ENCODE assay signal across 8 cellular contexts in the genomic region with DNA sequence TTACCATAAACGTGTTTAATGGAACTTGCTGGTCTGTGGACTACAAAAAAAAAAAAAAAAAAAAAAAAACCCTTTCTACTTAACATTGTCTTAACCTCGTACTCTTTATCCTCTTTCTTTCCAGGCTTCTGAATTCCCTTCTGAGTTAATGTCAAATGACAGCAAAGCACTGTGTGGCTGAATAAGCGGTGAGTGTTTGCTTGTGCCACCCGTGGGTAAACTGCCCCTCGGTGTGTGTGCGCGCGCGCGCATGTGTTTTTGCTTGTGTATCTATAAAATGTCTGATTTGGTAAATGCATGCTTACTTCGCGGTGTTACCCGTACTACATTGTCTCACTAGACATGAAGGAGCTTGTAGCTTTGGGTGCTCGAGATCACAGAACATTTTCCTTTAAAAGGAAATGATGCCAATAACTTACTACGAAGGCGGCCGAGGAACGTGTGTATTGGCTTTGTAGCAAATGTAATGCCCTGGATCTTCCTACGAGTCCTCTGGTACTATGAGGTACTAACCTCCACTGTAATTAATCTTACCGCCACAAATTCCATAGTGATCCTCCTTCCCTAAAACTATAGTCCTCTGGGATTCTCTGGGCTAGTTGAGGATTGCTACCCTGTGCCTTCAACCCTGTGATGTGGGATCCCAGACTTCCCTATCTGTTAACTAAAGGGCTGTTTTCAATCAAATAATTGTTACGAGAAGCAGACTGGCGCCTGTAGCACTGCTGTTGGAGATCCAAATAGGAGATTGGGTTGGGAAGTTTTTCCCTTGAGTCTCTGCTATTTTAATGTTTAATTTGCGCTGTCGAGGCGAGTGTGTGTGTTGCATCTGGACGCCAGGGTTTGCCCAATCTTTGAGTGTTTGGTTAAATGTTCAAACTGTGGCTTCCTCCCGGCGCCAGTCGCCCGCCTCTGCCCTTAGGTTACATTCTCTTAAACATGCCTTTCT. TPM values are rescaled to one million over a fixed set of nuclear protein-coding genes. Genes with fewer than 3 reads are reported as not detected.
DNase-seq lines count a peak whose midpoint lies in the region; ATAC-seq and TF ChIP-seq lines count a peak whose summit lies in the region.

No MANE protein-coding gene starts in this region.

- H3K27ac Mint-ChIP-seq in CD4-positive, alpha-beta T cell = peak overlapping the region; percentile 89

- H3K9me3 Mint-ChIP-seq in CD4-positive, alpha-beta T cell = no peaks in the 10 kb centered on the region

- no peak for TF ChIP-seq CTCF in CD4-positive, alpha-beta T cell (IDR thresholded peaks at IDR 0.05)
- no peak for TF ChIP-seq CTCF in astrocyte of the spinal cord (IDR thresholded peaks at IDR 0.05; ENCODE audit: low read depth, low read length)

- peak overlapping the region; percentile 26 for H3K27ac ChIP-seq in CD4-positive, alpha-beta T cell (ENCODE audit: low read depth, low read length)
- H3K27ac ChIP-seq in Karpas-422 (ENCODE audit: low read length) = no peak overlapping the region
- H3K27ac ChIP-seq in iPS-20b (ENCODE audit: low read length) = no peak overlapping the region
- peak overlapping the region in 19 of 21 experiments; percentile 61 to 93 (median 82) for H3K27ac ChIP-seq in skin epidermis

- no peak overlapping the region for H2AFZ ChIP-seq in Karpas-422 (ENCODE audit: low read length)

- peaks cover 11% of the 10 kb centered on the region for H3K27me3 Mint-ChIP-seq in CD4-positive, alpha-beta T cell

- no peaks in the 10 kb centered on the region for H3K9me3 ChIP-seq in CD4-positive, alpha-beta T cell (ENCODE audit: control insufficient read depth, low read length)
- H3K9me3 ChIP-seq in Karpas-422 (ENCODE audit: low read length) = no peaks in the 10 kb centered on the region
- no peaks in the 10 kb centered on the region for H3K9me3 ChIP-seq in iPS-20b (ENCODE audit: insufficient read depth, low read depth, low read length)

- POLR2A ChIA-PET in CD4-positive, alpha-beta T cell (lab: Charles Lee) = interaction anchor here (0.7 to 3.9 kb wide), 29 partner anchors 48 to 1817 kb away, joined by 3 to 53 read pairs (median 6); a partner anchor contains a TSS

- peaks cover 44% of the 10 kb centered on the region for H3K4me1 Mint-ChIP-seq in CD4-positive, alpha-beta T cell (ENCODE audit: low read depth)

- peaks cover 13% of the 10 kb centered on the region for H3K27me3 ChIP-seq in CD4-positive, alpha-beta T cell (ENCODE audit: control insufficient read depth, insufficient read depth, low read length)
- peaks cover 5% of the 10 kb centered on the region; the same call in 1 of the 2 replicates for H3K27me3 ChIP-seq in Karpas-422 (ENCODE audit: low read length)
- peaks cover 28% of the 10 kb centered on the region; the same call in 1 of the 2 replicates for H3K27me3 ChIP-seq in iPS-20b (ENCODE audit: insufficient read depth, low read length)

- H3K36me3 ChIP-seq in Karpas-422 (ENCODE audit: insufficient read depth, low read length) (no peaks in the 10 kb centered on the region), iPS-20b (ENCODE audit: insufficient read depth, low read depth, low read length) (peaks cover 13% of the 10 kb centered on the region; the same call in 1 of the 2 replicates)

- peak overlapping the region; percentile 99 for H3K4me3 Mint-ChIP-seq in CD4-positive, alpha-beta T cell

- ATAC-seq in CD4-positive, alpha-beta T cell (ENCODE audit: poor library complexity) = peak; percentile 10
- ATAC-seq in SK-N-SH treated with all-trans-retinoic acid at 6 μM for 48 hours (no peak; the same call in 2 of the 3 replicates), GM18519 (IDR thresholded peaks at IDR 0.05; ENCODE audit: low FRiP score, unreplicated experiment) (no peak)

- H3K9me2 ChIP-seq in Karpas-422 (replicated peaks; ENCODE audit: insufficient read depth, low read length) = no peaks in the 10 kb centered on the region

- intact Hi-C loops in CD4-positive, alpha-beta T cell (cut with DNase I, micrococcal nuclease) = loop anchor here (5.0 to 10.0 kb wide), 8 partner anchors 141 to 1768 kb away; a partner anchor contains a TSS

- H3K4me3 ChIP-seq in Karpas-422 (ENCODE audit: low read length) = peak overlapping the region; percentile 83
- H3K4me3 ChIP-seq in astrocyte of the spinal cord (ENCODE audit: low read depth, low read length) = peak overlapping the region; percentile 76
- peak overlapping the region; percentile 96 for H3K4me3 ChIP-seq in iPS-20b (ENCODE audit: low read length)
- peak overlapping the region; percentile 60 to 90 (median 68) for H3K4me3 ChIP-seq in skin epidermis

- CTCF ChIA-PET in CD4-positive, alpha-beta T cell (lab: Charles Lee) = no interaction called here

- no peaks in the 10 kb centered on the region; the same call in 1 of the 2 replicates for H4K20me1 ChIP-seq in Karpas-422 (ENCODE audit: insufficient read depth, low read depth, low read length)

- in situ Hi-C loops in astrocyte of the spinal cord (cut with HindIII; ENCODE audit: low sequenced_read_pairs) = no loop called here

- peak overlapping the region; percentile 97 for H3K4me2 ChIP-seq in Karpas-422 (ENCODE audit: low read depth, low read length, poor library complexity, severe bottlenecking)

- peaks cover 62% of the 10 kb centered on the region for H3K4me1 ChIP-seq in Karpas-422 (ENCODE audit: low read length)
- H3K4me1 ChIP-seq in iPS-20b (ENCODE audit: insufficient read depth, low read length) = peaks cover 15% of the 10 kb centered on the region; the same call in 1 of the 2 replicates

- H3K9ac ChIP-seq in Karpas-422 (ENCODE audit: low read length) (peak overlapping the region; percentile 80), iPS-20b (ENCODE audit: low read depth, low read length) (peak overlapping the region; percentile 85)

- H3K79me2 ChIP-seq in Karpas-422 (ENCODE audit: low read length) = no peaks in the 10 kb centered on the region

- peak in 9 of 10 experiments; percentile 20 to 52 (median 31) for DNase-seq in CD4-positive, alpha-beta T cell
- DNase-seq in Karpas-422 (peak; percentile 46), astrocyte of the spinal cord (ENCODE audit: low read depth, low spot score) (peak; percentile 57), islet precursor cell (no peak)

- peaks cover 27% of the 10 kb centered on the region for H3K36me3 Mint-ChIP-seq in CD4-positive, alpha-beta T cell (ENCODE audit: low read depth)

TF ChIP-seq in SK-N-SH treated with all-trans-retinoic acid at 6 μM for 48 hours, 23 proteins besides CTCF, POLR2A, EP300 and RAD21 (continues in another document):
- TF ChIP-seq TOX (CRISPR knock-in tag; IDR thresholded peaks at IDR 0.05; ENCODE audit: borderline replicate concordance) (no peak), BACH2 (CRISPR knock-in tag; IDR thresholded peaks at IDR 0.05; ENCODE audit: borderline replicate concordance) (no peak), ARNTL (CRISPR knock-in tag; IDR thresholded peaks at IDR 0.05; ENCODE audit: borderline replicate concordance, low read depth) (peak; percentile 54; the same call in 1 of the 2 replicates), ZFP3 (CRISPR knock-in tag; IDR thresholded peaks at IDR 0.05) (no peak), PPARA (CRISPR knock-in tag; IDR thresholded peaks at IDR 0.05; ENCODE audit: borderline replicate concordance) (peak; percentile 79; the same call in 1 of the 2 replicates), ZNF70 (CRISPR knock-in tag; IDR thresholded peaks at IDR 0.05) (no peak; the same call in 1 of the 2 replicates), ISL1 (CRISPR knock-in tag; IDR thresholded peaks at IDR 0.05) (peak; percentile 57), RARB (CRISPR knock-in tag; IDR thresholded peaks at IDR 0.05) (no peak), ESRRG (CRISPR knock-in tag; IDR thresholded peaks at IDR 0.05) (no peak; the same call in 1 of the 2 replicates)
- TF ChIP-seq, protein P1, sequence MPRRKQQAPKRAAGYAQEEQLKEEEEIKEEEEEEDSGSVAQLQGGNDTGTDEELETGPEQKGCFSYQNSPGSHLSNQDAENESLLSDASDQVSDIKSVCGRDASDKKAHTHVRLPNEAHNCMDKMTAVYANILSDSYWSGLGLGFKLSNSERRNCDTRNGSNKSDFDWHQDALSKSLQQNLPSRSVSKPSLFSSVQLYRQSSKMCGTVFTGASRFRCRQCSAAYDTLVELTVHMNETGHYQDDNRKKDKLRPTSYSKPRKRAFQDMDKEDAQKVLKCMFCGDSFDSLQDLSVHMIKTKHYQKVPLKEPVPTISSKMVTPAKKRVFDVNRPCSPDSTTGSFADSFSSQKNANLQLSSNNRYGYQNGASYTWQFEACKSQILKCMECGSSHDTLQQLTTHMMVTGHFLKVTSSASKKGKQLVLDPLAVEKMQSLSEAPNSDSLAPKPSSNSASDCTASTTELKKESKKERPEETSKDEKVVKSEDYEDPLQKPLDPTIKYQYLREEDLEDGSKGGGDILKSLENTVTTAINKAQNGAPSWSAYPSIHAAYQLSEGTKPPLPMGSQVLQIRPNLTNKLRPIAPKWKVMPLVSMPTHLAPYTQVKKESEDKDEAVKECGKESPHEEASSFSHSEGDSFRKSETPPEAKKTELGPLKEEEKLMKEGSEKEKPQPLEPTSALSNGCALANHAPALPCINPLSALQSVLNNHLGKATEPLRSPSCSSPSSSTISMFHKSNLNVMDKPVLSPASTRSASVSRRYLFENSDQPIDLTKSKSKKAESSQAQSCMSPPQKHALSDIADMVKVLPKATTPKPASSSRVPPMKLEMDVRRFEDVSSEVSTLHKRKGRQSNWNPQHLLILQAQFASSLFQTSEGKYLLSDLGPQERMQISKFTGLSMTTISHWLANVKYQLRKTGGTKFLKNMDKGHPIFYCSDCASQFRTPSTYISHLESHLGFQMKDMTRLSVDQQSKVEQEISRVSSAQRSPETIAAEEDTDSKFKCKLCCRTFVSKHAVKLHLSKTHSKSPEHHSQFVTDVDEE (CRISPR knock-in tag; IDR thresholded peaks at IDR 0.05) = peak; percentile 79; the same call in 1 of the 2 replicates
- TF ChIP-seq, protein P2, sequence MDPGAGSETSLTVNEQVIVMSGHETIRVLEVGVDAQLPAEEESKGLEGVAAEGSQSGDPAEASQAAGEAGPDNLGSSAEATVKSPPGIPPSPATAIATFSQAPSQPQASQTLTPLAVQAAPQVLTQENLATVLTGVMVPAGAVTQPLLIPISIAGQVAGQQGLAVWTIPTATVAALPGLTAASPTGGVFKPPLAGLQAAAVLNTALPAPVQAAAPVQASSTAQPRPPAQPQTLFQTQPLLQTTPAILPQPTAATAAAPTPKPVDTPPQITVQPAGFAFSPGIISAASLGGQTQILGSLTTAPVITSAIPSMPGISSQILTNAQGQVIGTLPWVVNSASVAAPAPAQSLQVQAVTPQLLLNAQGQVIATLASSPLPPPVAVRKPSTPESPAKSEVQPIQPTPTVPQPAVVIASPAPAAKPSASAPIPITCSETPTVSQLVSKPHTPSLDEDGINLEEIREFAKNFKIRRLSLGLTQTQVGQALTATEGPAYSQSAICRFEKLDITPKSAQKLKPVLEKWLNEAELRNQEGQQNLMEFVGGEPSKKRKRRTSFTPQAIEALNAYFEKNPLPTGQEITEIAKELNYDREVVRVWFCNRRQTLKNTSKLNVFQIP (CRISPR knock-in tag; IDR thresholded peaks at IDR 0.05; ENCODE audit: borderline replicate concordance, low read depth) = no peak

RNA-seq across cellular contexts. Expression of a gene that starts 1.1 kb away (rescaled TPM):
- 100 to 1,000 TPM; 238 to 242 TPM for total RNA-seq in CD4-positive, alpha-beta T cell
- total RNA-seq in Karpas-422 (2014; rRNA removed; shearing (Covaris generic); ENCODE audit: low replicate concordance) = 33.9 and 57.6 TPM in 2 replicates

Comparison
In these comparisons a context has a peak if more than half of its experiments do, and no peak if none do; other contexts are left out.
1. H3K27ac ChIP-seq: peak in CD4-positive, alpha-beta T cell (single experiment) and skin epidermis (19 of 21); none in Karpas-422 (single experiment) and iPS-20b (single experiment).
2. Peak in every context shown above with its lines, with median percentiles within 50 percentile points of each other: H3K4me3 ChIP-seq.